ENCODE assay signal across 8 cellular contexts in genomic region chr22:37843746-37844089, GRCh38. TPM values are rescaled to one million over a fixed set of nuclear protein-coding genes. Genes with fewer than 3 reads are reported as not detected.
DNase-seq lines count a peak whose midpoint lies in the region; ATAC-seq and TF ChIP-seq lines count a peak whose summit lies in the region.

No MANE protein-coding gene starts in this region.

- ATAC-seq in GM18870 (IDR thresholded peaks at IDR 0.05; ENCODE audit: unreplicated experiment) = peak; percentile 25
- peak; percentile 48 for ATAC-seq in HG03064 (IDR thresholded peaks at IDR 0.05; ENCODE audit: low read depth, unreplicated experiment)
- ATAC-seq in stimulated activated memory B cell treated with anti-CD40 and anti-IgM and Interleukin-4, amounts not matched to agents 10 μg/mL and 1 μg/mL and 100 μg/mL, for 72 hours = peak; percentile 73

- H3K36me3 Mint-ChIP-seq in stimulated activated memory B cell treated with anti-CD40 and anti-IgM and Interleukin-4, amounts not matched to agents 10 μg/mL and 1 μg/mL and 100 μg/mL, for 72 hours = peaks cover 10% of the 10 kb centered on the region

- no peak overlapping the region for H2AK5ac ChIP-seq in mesendoderm (ENCODE audit: low read length)

- peaks cover 10% of the 10 kb centered on the region for H3K9me3 ChIP-seq in A673 (ENCODE audit: low read depth, low read length, poor library complexity, severe bottlenecking)

- peak overlapping the region; percentile 81 for H3K27ac Mint-ChIP-seq in stimulated activated memory B cell treated with anti-CD40 and anti-IgM and Interleukin-4, amounts not matched to agents 10 μg/mL and 1 μg/mL and 100 μg/mL, for 72 hours

- peak overlapping the region; percentile 79 for H3K4me3 ChIP-seq in A673 (ENCODE audit: low read depth, low read length, poor library complexity, severe bottlenecking)
- H3K4me3 ChIP-seq in mesendoderm (ENCODE audit: low read length) = peak overlapping the region; percentile 80

- CTCF ChIA-PET in A673 (lab: Charles Lee) = interaction anchor here (0.6 to 1.0 kb wide), 2 partner anchors 25 to 90 kb away, joined by 3 read pairs; no protein-coding TSS in a partner anchor

- no peak for TF ChIP-seq CTCF in A673 (conservative IDR thresholded peaks at IDR 0.05; ENCODE audit: low read depth, low read length)

- H3K4me1 ChIP-seq in A673 (ENCODE audit: insufficient read depth, low read length, poor library complexity, severe bottlenecking) (no peaks in the 10 kb centered on the region), mesendoderm (ENCODE audit: control insufficient read depth, low read depth, low read length) (no peaks in the 10 kb centered on the region)

- intact Hi-C loops in A673 (cut with micrococcal nuclease; ENCODE audit: unreplicated experiment) = no loop called here

- no peak overlapping the region for H2BK5ac ChIP-seq in mesendoderm (ENCODE audit: low read length)

- no TSS peak for BruUV-seq in A673 (replicated peaks; lab: Mats Ljungman, UMichigan)

- peaks cover 6% of the 10 kb centered on the region for H3K36me3 ChIP-seq in A673 (ENCODE audit: insufficient read depth, low read length, poor library complexity, severe bottlenecking)
- H3K36me3 ChIP-seq in mesendoderm (ENCODE audit: control insufficient read depth, insufficient read depth, low read length) = no peaks in the 10 kb centered on the region

- no peak overlapping the region for H4K5ac ChIP-seq in mesendoderm (ENCODE audit: low read length)

- no peaks in the 10 kb centered on the region for H3K27me3 Mint-ChIP-seq in stimulated activated memory B cell treated with anti-CD40 and anti-IgM and Interleukin-4, amounts not matched to agents 10 μg/mL and 1 μg/mL and 100 μg/mL, for 72 hours

- no peak overlapping the region for H3K23ac ChIP-seq in mesendoderm (ENCODE audit: low read length)

- peaks cover 9% of the 10 kb centered on the region for H3K79me1 ChIP-seq in mesendoderm (ENCODE audit: low read length)

- H3K27ac ChIP-seq in A673 (ENCODE audit: low read depth, low read length, poor library complexity, severe bottlenecking) (peak overlapping the region; percentile 75), cingulate gyrus (ENCODE audit: low read depth, low read length) (peak overlapping the region; percentile 81), mesendoderm (ENCODE audit: low read depth, low read length) (peak overlapping the region; percentile 82)

- no CpG with 5 or more reads among the region's 46 CpGs for WGBS in mesendoderm (ENCODE audit: extremely low coverage, insufficient coverage, low lambda C conversion rate)

- no peak overlapping the region for H2BK15ac ChIP-seq in mesendoderm (replicated peaks; ENCODE audit: low read depth)

- peak overlapping the region; percentile 5 for H3K18ac ChIP-seq in mesendoderm (ENCODE audit: low read length)

- no peak overlapping the region for H4K8ac ChIP-seq in mesendoderm (ENCODE audit: low read depth, low read length)

- peaks cover 25% of the 10 kb centered on the region for H3K4me1 Mint-ChIP-seq in stimulated activated memory B cell treated with anti-CD40 and anti-IgM and Interleukin-4, amounts not matched to agents 10 μg/mL and 1 μg/mL and 100 μg/mL, for 72 hours

- H3K4ac ChIP-seq in mesendoderm (ENCODE audit: low read depth, low read length) = no peak overlapping the region

- peak overlapping the region; percentile 79 for H3K4me3 Mint-ChIP-seq in stimulated activated memory B cell treated with anti-CD40 and anti-IgM and Interleukin-4, amounts not matched to agents 10 μg/mL and 1 μg/mL and 100 μg/mL, for 72 hours

- no peaks in the 10 kb centered on the region for H3K27me3 ChIP-seq in A673 (replicated peaks; ENCODE audit: insufficient read depth, low read depth, low read length, poor library complexity)
- H3K27me3 ChIP-seq in mesendoderm (ENCODE audit: insufficient read depth, low read length, poor library complexity) = no peaks in the 10 kb centered on the region

- H3K9me3 Mint-ChIP-seq in stimulated activated memory B cell treated with anti-CD40 and anti-IgM and Interleukin-4, amounts not matched to agents 10 μg/mL and 1 μg/mL and 100 μg/mL, for 72 hours = peaks cover 2% of the 10 kb centered on the region

- peak overlapping the region; percentile 96 for H3K4me2 ChIP-seq in mesendoderm (ENCODE audit: low read length)

- no peak overlapping the region for H2BK120ac ChIP-seq in mesendoderm (ENCODE audit: low read depth, low read length)

- H3K9ac ChIP-seq in mesendoderm (ENCODE audit: low read length) = peak overlapping the region; percentile 87

- no peak for DNase-seq in A673 (ENCODE audit: low spot score)
- DNase-seq in T follicular helper cell (ENCODE audit: low read depth) = peak; percentile 26
- DNase-seq in mesendoderm = no peak
- DNase-seq in pons (ENCODE audit: low spot score) = no peak

- H3K56ac ChIP-seq in mesendoderm (ENCODE audit: low read length) = peak overlapping the region; percentile 95

- H3K79me2 ChIP-seq in mesendoderm (ENCODE audit: control insufficient read depth, insufficient read depth, low read length) = peaks cover 2% of the 10 kb centered on the region

- POLR2A ChIA-PET in A673 (lab: Charles Lee; ENCODE audit: low non-redundant PET) = no interaction called here

RNA-seq across cellular contexts. Expression of gene ANKRD54, which starts 0.4 kb away (rescaled TPM):
- 29.5 and 32.9 TPM in 2 replicates for total RNA-seq in A673 (2021)
- polyA plus RNA-seq in mesendoderm (2013, experiment 1 of 2) = 8.0 TPM
- polyA plus RNA-seq in mesendoderm (2013, experiment 2 of 2) = 9.1 TPM

RNA-seq across cellular contexts. Expression of gene EIF3L, which starts 5.5 kb away (rescaled TPM):
- 492 and 528 TPM in 2 replicates for total RNA-seq in A673 (2021)
- 600 TPM for polyA plus RNA-seq in mesendoderm (2013, experiment 1 of 2)
- 594 TPM for polyA plus RNA-seq in mesendoderm (2013, experiment 2 of 2)

RNA-seq across cellular contexts. Expression of gene GALR3, which starts 20.5 kb away (rescaled TPM):
- total RNA-seq in A673 (2021) = 0.26 TPM in 1 of 2 replicates, not detected in the other
- not detected for polyA plus RNA-seq in mesendoderm (2013, experiment 1 of 2)
- 0.03 TPM for polyA plus RNA-seq in mesendoderm (2013, experiment 2 of 2)

RNA-seq across cellular contexts. Expression of gene GCAT, which starts 36.0 kb away (rescaled TPM):
- 21.4 and 28.5 TPM in 2 replicates for total RNA-seq in A673 (2021)
- 6.8 TPM for polyA plus RNA-seq in mesendoderm (2013, experiment 1 of 2)
- polyA plus RNA-seq in mesendoderm (2013, experiment 2 of 2) = 6.9 TPM
